In genomic region chr6:150668882-150669476, GRCh38 we compare ENCODE assay signal across 12 cellular contexts.
DNase-seq lines count a peak whose midpoint lies in the region; ATAC-seq and TF ChIP-seq lines count a peak whose summit lies in the region.
"Had no signal": no experiment of that assay in that cellular context is flagged by ENCODE, and none has a peak within 500 bp of the region (broad histone marks: within the 10 kb centered on the region; RNA-seq: fewer than 3 reads in every experiment).

No MANE protein-coding gene starts in this region.

- CTCF ChIA-PET in CD8-positive, alpha-beta T cell (lab: Charles Lee) = interaction anchor here (0.7 kb wide), 1 partner anchor 8 kb away, joined by 3 read pairs; no protein-coding TSS in a partner anchor

- intact Hi-C loops in esophagus muscularis mucosa (cut with DNase I) (no loop called here), adrenal gland (cut with DNase I) (no loop called here)
- intact Hi-C loops in CD8-positive, alpha-beta T cell (cut with DNase I, micrococcal nuclease) = no loop called here

- no peaks in the 10 kb centered on the region for H3K9me3 Mint-ChIP-seq in nephron
- H3K9me3 Mint-ChIP-seq in CD8-positive, alpha-beta T cell = no peaks in the 10 kb centered on the region
- H3K9me3 Mint-ChIP-seq: activated T-cell treated with anti-CD3 and anti-CD28 coated beads, Interleukin-2, amount 50 U/mL, for 4 hours had no signal

- no peak for TF ChIP-seq EP300 in esophagus muscularis mucosa (IDR thresholded peaks at IDR 0.05)
- TF ChIP-seq EP300 in tibial nerve (IDR thresholded peaks at IDR 0.05) = no peak

- H3K36me3 ChIP-seq in adipocyte (ENCODE audit: control insufficient read depth, insufficient read depth, low read length, severe bottlenecking) = no peaks in the 10 kb centered on the region
- no peaks in the 10 kb centered on the region for H3K36me3 ChIP-seq in esophagus muscularis mucosa
- H3K36me3 ChIP-seq in tibial nerve = no peaks in the 10 kb centered on the region
- H3K36me3 ChIP-seq in CD8-positive, alpha-beta T cell (ENCODE audit: insufficient read depth, low read length) = no peaks in the 10 kb centered on the region
- H3K36me3 ChIP-seq in adrenal gland (replicated peaks in 1 of 2) = no peaks in the 10 kb centered on the region

- no peak overlapping the region for H3K4me3 ChIP-seq in adipocyte (ENCODE audit: low read length)
- H3K4me3 ChIP-seq in esophagus muscularis mucosa = no peak overlapping the region
- H3K4me3 ChIP-seq in tibial nerve = no peak overlapping the region
- no peak overlapping the region for H3K4me3 ChIP-seq in CD8-positive, alpha-beta T cell (ENCODE audit: low read depth, low read length)
- no peak overlapping the region for H3K4me3 ChIP-seq in adrenal gland

- H3K27ac ChIP-seq in esophagus muscularis mucosa (replicated peaks in 1 of 4) = peak overlapping the region; percentile 45 to 68 (median 54)
- H3K27ac ChIP-seq in tibial nerve = peak overlapping the region in 3 of 4 donors; percentile 28 to 69 (median 53)
- no peak overlapping the region for H3K27ac ChIP-seq in CD8-positive, alpha-beta T cell (ENCODE audit: low read depth, low read length)
- peak overlapping the region in 2 of 5 donors; percentile 2 to 28 for H3K27ac ChIP-seq in adrenal gland

- H3K9me3 ChIP-seq in adipocyte (ENCODE audit: control insufficient read depth, low read length) (no peaks in the 10 kb centered on the region), esophagus muscularis mucosa (no peaks in the 10 kb centered on the region), tibial nerve (no peaks in the 10 kb centered on the region), adrenal gland (replicated peaks in 1 of 3) (no peaks in the 10 kb centered on the region)
- no peaks in the 10 kb centered on the region for H3K9me3 ChIP-seq in CD8-positive, alpha-beta T cell (ENCODE audit: low read length)

- H3K27me3 Mint-ChIP-seq in nephron (ENCODE audit: low read depth) = no peaks in the 10 kb centered on the region
- H3K27me3 Mint-ChIP-seq in CD8-positive, alpha-beta T cell (ENCODE audit: low read depth) = no peaks in the 10 kb centered on the region

- TF ChIP-seq POLR2A in esophagus muscularis mucosa (IDR thresholded peaks at IDR 0.05; ENCODE audit: low read depth) = no peak
- TF ChIP-seq POLR2A in tibial nerve (IDR thresholded peaks at IDR 0.05) = no peak
- TF ChIP-seq POLR2A in adrenal gland (IDR thresholded peaks at IDR 0.05) = no peak

- peaks cover 69% of the 10 kb centered on the region for H3K4me1 Mint-ChIP-seq in nephron
- peaks cover 4% of the 10 kb centered on the region for H3K4me1 Mint-ChIP-seq in CD8-positive, alpha-beta T cell (ENCODE audit: low read depth)

- POLR2A ChIA-PET in CD8-positive, alpha-beta T cell (lab: Charles Lee) = interaction anchor here (0.7 kb wide), 1 partner anchor 20 kb away, joined by 3 read pairs; no protein-coding TSS in a partner anchor

- TF ChIP-seq CTCF in esophagus muscularis mucosa (IDR thresholded peaks at IDR 0.05) = no peak
- TF ChIP-seq CTCF in nephron (IDR thresholded peaks at IDR 0.05; ENCODE audit: unreplicated experiment in 3 of 3) = no peak
- no peak for TF ChIP-seq CTCF in tibial nerve (IDR thresholded peaks at IDR 0.05)
- TF ChIP-seq CTCF in CD8-positive, alpha-beta T cell (IDR thresholded peaks at IDR 0.05) = no peak
- TF ChIP-seq CTCF in adrenal gland (IDR thresholded peaks at IDR 0.05) = no peak

- 63% methylated on average over 5 of the region's 5 CpGs for WGBS in esophagus muscularis mucosa
- 57 to 58% methylated on average over 5 of the region's 5 CpGs for WGBS in tibial nerve, 2 donors
- WGBS in adrenal gland, 4 donors = 60 to 62% (median 61%) methylated on average over 5 of the region's 5 CpGs

- peak overlapping the region; percentile 95 to 98 (median 96) for H3K27ac Mint-ChIP-seq in nephron
- H3K27ac Mint-ChIP-seq in CD8-positive, alpha-beta T cell = no peak overlapping the region

- H3K36me3 Mint-ChIP-seq in nephron (ENCODE audit: low read depth) = peaks cover 14% of the 10 kb centered on the region
- no peaks in the 10 kb centered on the region for H3K36me3 Mint-ChIP-seq in CD8-positive, alpha-beta T cell

- peak overlapping the region; percentile 6 to 38 (median 29) for H3K4me3 Mint-ChIP-seq in nephron
- H3K4me3 Mint-ChIP-seq in CD8-positive, alpha-beta T cell = no peak overlapping the region
- H3K4me3 Mint-ChIP-seq: activated T-cell treated with anti-CD3 and anti-CD28 coated beads, Interleukin-2, amount 50 U/mL, for 4 hours had no signal

- ATAC-seq in CD8-positive, alpha-beta T cell = no peak
- no peak for ATAC-seq in GM19324 (IDR thresholded peaks at IDR 0.05; ENCODE audit: low FRiP score, unreplicated experiment)
- ATAC-seq: activated T-cell treated with anti-CD3 and anti-CD28 coated beads, Interleukin-2, amount 50 U/mL, for 4 hours had no signal

- peaks cover 15% of the 10 kb centered on the region for H3K4me1 ChIP-seq in adipocyte (ENCODE audit: control insufficient read depth, insufficient read depth, low read length)
- H3K4me1 ChIP-seq in esophagus muscularis mucosa = peaks cover 18 to 50% (median 47%) of the 10 kb centered on the region in 4 donors
- H3K4me1 ChIP-seq in tibial nerve = peaks cover 3 to 32% (median 22%) of the 10 kb centered on the region in 4 donors
- no peaks in the 10 kb centered on the region for H3K4me1 ChIP-seq in CD8-positive, alpha-beta T cell (ENCODE audit: insufficient read depth, low read length)
- H3K4me1 ChIP-seq in adrenal gland (replicated peaks in 1 of 2) = peaks cover 12 to 17% of the 10 kb centered on the region in 2 donors

- peak; percentile 1 for DNase-seq in adipocyte (ENCODE audit: low read depth)
- DNase-seq in esophagus muscularis mucosa (ENCODE audit: extremely low spot score) = no peak
- no peak for DNase-seq in tibial nerve (ENCODE audit: low spot score in 2 of 2)
- DNase-seq in CD8-positive, alpha-beta T cell = no peak
- no peak for DNase-seq in NCI-H187 treated with DMSO at 0.1 percent for 48 hours (lab: John Stamatoyannopoulos, UW)
- DNase-seq in adrenal gland = no peak
- DNase-seq: activated T-cell treated with anti-CD3 and anti-CD28 coated beads, Interleukin-2, amount 50 U/mL, for 4 hours; COR-L47; Kasumi-1; NCI-H446 had no signal

- H3K9ac ChIP-seq in adipocyte (ENCODE audit: low read length) = peak overlapping the region; percentile 18

- H3K27me3 ChIP-seq in adipocyte (replicated peaks; ENCODE audit: control insufficient read depth, insufficient read depth, low read length) = no peaks in the 10 kb centered on the region
- no peaks in the 10 kb centered on the region for H3K27me3 ChIP-seq in esophagus muscularis mucosa
- H3K27me3 ChIP-seq in tibial nerve = no peaks in the 10 kb centered on the region
- H3K27me3 ChIP-seq in CD8-positive, alpha-beta T cell (ENCODE audit: insufficient read depth, low read length) = no peaks in the 10 kb centered on the region
- H3K27me3 ChIP-seq in adrenal gland = no peaks in the 10 kb centered on the region
